1 cellular context compared by ENCODE assay signal in genomic region chr4:55345980-55346850, GRCh38.
TF ChIP-seq lines count a peak whose summit lies in the region.

SRD5A3 (plus strand) TSS chr4:55346242; CDS start chr4:55346337, 95 bp downstream.

TF ChIP-seq in HepG2, 621 proteins besides CTCF, POLR2A, EP300 and RAD21 (continued from another document and continues in another):
- TF ChIP-seq ZXDC (CRISPR knock-in tag; IDR thresholded peaks at IDR 0.05) (no peak), HNF1A (IDR thresholded peaks at IDR 0.05; ENCODE audit: low read depth) (no peak), HNF1A (CRISPR knock-in tag; IDR thresholded peaks at IDR 0.05; ENCODE audit: borderline replicate concordance) (peak; percentile 29; the same call in 1 of the 2 replicates), RBM39 (IDR thresholded peaks at IDR 0.05; ENCODE audit: low read depth, low read length, poor library complexity, severe bottlenecking) (peak; percentile 42), IRF9 (CRISPR knock-in tag; IDR thresholded peaks at IDR 0.05; ENCODE audit: borderline replicate concordance) (peak; percentile 88; the same call in 1 of the 2 replicates), NFE2L1 (CRISPR knock-in tag; IDR thresholded peaks at IDR 0.05; ENCODE audit: borderline replicate concordance) (no peak), ARNTL (CRISPR knock-in tag; IDR thresholded peaks at IDR 0.05) (no peak), ZFP36 (IDR thresholded peaks at IDR 0.05; ENCODE audit: borderline replicate concordance, low read depth, low read length, partially characterized antibody) (no peak), HNRNPLL (IDR thresholded peaks at IDR 0.05; ENCODE audit: low read depth, low read length, poor library complexity, severe bottlenecking) (peak; percentile 99), ZNF3 (CRISPR knock-in tag; IDR thresholded peaks at IDR 0.05) (0 out of 2 replicates have a peak, but pooled peaks have one; percentile 11), ZNF800 (CRISPR knock-in tag; IDR thresholded peaks at IDR 0.05) (peak; percentile 92), SP1 (IDR thresholded peaks at IDR 0.05) (no peak), SP1 (CRISPR knock-in tag; IDR thresholded peaks at IDR 0.05) (peak; percentile 64), GMEB1 (CRISPR knock-in tag; IDR thresholded peaks at IDR 0.05; ENCODE audit: borderline replicate concordance) (peak; percentile 86), ZKSCAN8 (CRISPR knock-in tag; IDR thresholded peaks at IDR 0.05; ENCODE audit: borderline replicate concordance) (no peak; the same call in 1 of the 2 replicates), YY1 (IDR thresholded peaks at IDR 0.05; ENCODE audit: insufficient read depth, insufficient replicate concordance, low read depth, low read length) (peak; percentile 81), ZSCAN5A (CRISPR knock-in tag; IDR thresholded peaks at IDR 0.05; ENCODE audit: borderline replicate concordance) (peak; percentile 45; the same call in 1 of the 2 replicates), ZNF383 (CRISPR knock-in tag; IDR thresholded peaks at IDR 0.05; ENCODE audit: borderline replicate concordance) (no peak), SP2 (CRISPR knock-in tag; IDR thresholded peaks at IDR 0.05) (peak; percentile 15; the same call in 1 of the 2 replicates), GTF2F1 (IDR thresholded peaks at IDR 0.05; ENCODE audit: low read length) (no peak), MXD4 (CRISPR knock-in tag; IDR thresholded peaks at IDR 0.05) (0 out of 2 replicates have a peak, but pooled peaks have one; percentile 53), ERF (CRISPR knock-in tag; IDR thresholded peaks at IDR 0.05) (peak; percentile 59; the same call in 1 of the 2 replicates), SOX13 (IDR thresholded peaks at IDR 0.05) (no peak), SOX13 (CRISPR knock-in tag; conservative IDR thresholded peaks at IDR 0.05 in 1 of 2, IDR thresholded peaks at IDR 0.05 in 1 of 2) (peak in 1 of 2 experiments; percentile 21; a peak in 1 of 4 replicates), ZSCAN22 (CRISPR knock-in tag; IDR thresholded peaks at IDR 0.05) (no peak), DPF2 (CRISPR knock-in tag; IDR thresholded peaks at IDR 0.05; ENCODE audit: borderline replicate concordance, low read depth) (no peak), NFAT5 (CRISPR knock-in tag; IDR thresholded peaks at IDR 0.05) (no peak), MED8 (CRISPR knock-in tag; IDR thresholded peaks at IDR 0.05; ENCODE audit: insufficient replicate concordance) (no peak), ZNF768 (CRISPR knock-in tag; IDR thresholded peaks at IDR 0.05) (peak; percentile 62; the same call in 1 of the 2 replicates), ZBTB2 (CRISPR knock-in tag; IDR thresholded peaks at IDR 0.05; ENCODE audit: low read depth) (peak; percentile 86; the same call in 1 of the 2 replicates), HNRNPH1 (optimal IDR thresholded peaks at IDR 0.05; ENCODE audit: low read depth, low read length) (no peak), YEATS4 (CRISPR knock-in tag; IDR thresholded peaks at IDR 0.05; ENCODE audit: borderline replicate concordance) (peak; percentile 95), ZNF713 (CRISPR knock-in tag; IDR thresholded peaks at IDR 0.05) (no peak), PREB (CRISPR knock-in tag; IDR thresholded peaks at IDR 0.05) (peak; percentile 53; the same call in 1 of the 2 replicates), GZF1 (CRISPR knock-in tag; IDR thresholded peaks at IDR 0.05) (no peak), GABPB1 (CRISPR knock-in tag; IDR thresholded peaks at IDR 0.05) (peak; percentile 71; the same call in 1 of the 2 replicates)
